Comparison of ENCODE assay signal across 12 cellular contexts in genomic region chr10:88926484-88927249, GRCh38. TPM values are rescaled to one million over a fixed set of nuclear protein-coding genes. Genes with fewer than 3 reads are reported as not detected.
DNase-seq lines count a peak whose midpoint lies in the region; ATAC-seq and TF ChIP-seq lines count a peak whose summit lies in the region.
"Had no signal": no experiment of that assay in that cellular context is flagged by ENCODE, and none has a peak within 500 bp of the region (broad histone marks: within the 10 kb centered on the region; RNA-seq: fewer than 3 reads in every experiment).

No MANE protein-coding gene starts in this region.

- H3K27me3 Mint-ChIP-seq in activated T-cell treated with anti-CD3 and anti-CD28 coated beads, Interleukin-2, amount 50 U/mL, for 4 hours (ENCODE audit: low read depth) = no peaks in the 10 kb centered on the region
- H3K27me3 Mint-ChIP-seq: natural killer cell treated with Interleukin-12 subunit alpha and Interleukin-12 subunit beta and Interleukin-15 and Interleukin-18, amount 100 ng/mL, for 72 hours; stimulated activated memory B cell treated with anti-CD40 and anti-IgM and Interleukin-4, amounts not matched to agents 10 μg/mL and 1 μg/mL and 100 μg/mL, for 72 hours had no signal

- dilution Hi-C loops in IMR-90 (cut with HindIII; ENCODE audit: low sequenced_read_pairs, unreplicated experiment) = no loop called here

- peaks cover 29% of the 10 kb centered on the region for H3K36me3 Mint-ChIP-seq in activated T-cell treated with anti-CD3 and anti-CD28 coated beads, Interleukin-2, amount 50 U/mL, for 4 hours (ENCODE audit: insufficient read depth)

- H4K91ac ChIP-seq in IMR-90 (ENCODE audit: insufficient read depth, low read depth, low read length) = peak overlapping the region; percentile 82; the same call in 1 of the 2 replicates

- H3K9me3 ChIP-seq in IMR-90 (ENCODE audit: control insufficient read depth, insufficient read depth, low read length) (no peaks in the 10 kb centered on the region), adipocyte (ENCODE audit: control insufficient read depth, low read length) (no peaks in the 10 kb centered on the region), right atrium auricular region (no peaks in the 10 kb centered on the region)

- WGBS in IMR-90 (ENCODE audit: extremely low coverage in 2 of 2, insufficient read length in 1 of 2), 2 experiments = no CpG with 5 or more reads among the region's 4 CpGs

- H3K4me3 Mint-ChIP-seq in activated T-cell treated with anti-CD3 and anti-CD28 coated beads, Interleukin-2, amount 50 U/mL, for 4 hours = no peak overlapping the region
- H3K4me3 Mint-ChIP-seq: natural killer cell treated with Interleukin-12 subunit alpha and Interleukin-12 subunit beta and Interleukin-15 and Interleukin-18, amount 100 ng/mL, for 72 hours; stimulated activated memory B cell treated with anti-CD40 and anti-IgM and Interleukin-4, amounts not matched to agents 10 μg/mL and 1 μg/mL and 100 μg/mL, for 72 hours had no signal

- H3K4me3 ChIP-seq in IMR-90 (ENCODE audit: insufficient read depth, low read depth, low read length) (no peak overlapping the region), adipocyte (ENCODE audit: low read length) (peak overlapping the region; percentile 72), right atrium auricular region (no peak overlapping the region)

- peak overlapping the region; percentile 94 for H2BK120ac ChIP-seq in IMR-90 (ENCODE audit: low read depth, low read length)

- TF ChIP-seq POLR2A in IMR-90 (IDR thresholded peaks at IDR 0.05; ENCODE audit: low read depth, low read length) = no peak

- no peak overlapping the region; the same call in 1 of the 2 replicates for H2AK5ac ChIP-seq in IMR-90 (ENCODE audit: low read depth, low read length)

- no peaks in the 10 kb centered on the region for H3K9me3 Mint-ChIP-seq in activated T-cell treated with anti-CD3 and anti-CD28 coated beads, Interleukin-2, amount 50 U/mL, for 4 hours
- H3K9me3 Mint-ChIP-seq: natural killer cell treated with Interleukin-12 subunit alpha and Interleukin-12 subunit beta and Interleukin-15 and Interleukin-18, amount 100 ng/mL, for 72 hours; stimulated activated memory B cell treated with anti-CD40 and anti-IgM and Interleukin-4, amounts not matched to agents 10 μg/mL and 1 μg/mL and 100 μg/mL, for 72 hours had no signal

- peak overlapping the region; percentile 96 for H3K56ac ChIP-seq in IMR-90 (ENCODE audit: extremely low read depth, insufficient read depth, low read length)

- H3K18ac ChIP-seq in IMR-90 (ENCODE audit: low read depth, low read length) = peak overlapping the region; percentile 87; the same call in 1 of the 2 replicates

- H3K27me3 ChIP-seq in IMR-90 (ENCODE audit: control insufficient read depth, insufficient read depth, low read length) = no peaks in the 10 kb centered on the region
- H3K27me3 ChIP-seq in adipocyte (replicated peaks; ENCODE audit: control insufficient read depth, insufficient read depth, low read length) = no peaks in the 10 kb centered on the region
- no peaks in the 10 kb centered on the region for H3K27me3 ChIP-seq in right atrium auricular region

- no peak overlapping the region; the same call in 1 of the 2 replicates for H3K9ac ChIP-seq in IMR-90 (ENCODE audit: low read depth, low read length)
- peak overlapping the region; percentile 63 for H3K9ac ChIP-seq in adipocyte (ENCODE audit: low read length)

- H3K9me1 ChIP-seq in IMR-90 (ENCODE audit: insufficient read depth, low read length) = peaks cover 9% of the 10 kb centered on the region

- H2BK15ac ChIP-seq in IMR-90 (ENCODE audit: low read depth, low read length) = peak overlapping the region; percentile 83; the same call in 1 of the 3 replicates

- TF ChIP-seq RAD21 in IMR-90 (IDR thresholded peaks at IDR 0.05; ENCODE audit: low read length) = no peak

- peak overlapping the region; percentile 73 to 87; a peak in 3 of 4 replicates for H4K8ac ChIP-seq in IMR-90 (ENCODE audit: low read depth in 2 of 2, low read length in 2 of 2)

- BruUV-seq in IMR-90 (replicated peaks; lab: Mats Ljungman, UMichigan) = no TSS peak

- CTCF ChIA-PET in IMR-90 (lab: Yijun Ruan, JAX) = interaction anchor here (1.0 kb wide), 1 partner anchor 90 kb away, joined by 4 read pairs; no protein-coding TSS in a partner anchor

- H3K14ac ChIP-seq in IMR-90 (replicated peaks; ENCODE audit: low read depth, low read length) = peak overlapping the region; percentile 95; the same call in 1 of the 2 replicates

- peak overlapping the region; percentile 98 for H3K23ac ChIP-seq in IMR-90 (ENCODE audit: low read depth, low read length)

- peak overlapping the region; percentile 94 for H2BK5ac ChIP-seq in IMR-90 (ENCODE audit: low read depth, low read length, poor library complexity, severe bottlenecking)

- H3K4me1 ChIP-seq in IMR-90 (ENCODE audit: control insufficient read depth, insufficient read depth, low read length) (peaks cover 21% of the 10 kb centered on the region), adipocyte (ENCODE audit: control insufficient read depth, insufficient read depth, low read length) (peaks cover 42% of the 10 kb centered on the region), right atrium auricular region (peaks cover 0 to 41% of the 10 kb centered on the region in 2 donors)

- H3K4ac ChIP-seq in IMR-90 (ENCODE audit: low read depth, low read length) = peak overlapping the region; percentile 97; the same call in 1 of the 2 replicates

- peak overlapping the region; percentile 57 for H3K4me2 ChIP-seq in IMR-90 (ENCODE audit: low read depth, low read length)

- POLR2A ChIA-PET in IMR-90 (lab: Charles Lee; ENCODE audit: unreplicated experiment) = no interaction called here

- no peak overlapping the region for H2AK9ac ChIP-seq in IMR-90 (replicated peaks; ENCODE audit: low read depth, low read length, poor library complexity)

- peak overlapping the region; percentile 91 for H2BK20ac ChIP-seq in IMR-90 (ENCODE audit: low read depth, low read length)

- peaks cover 1% of the 10 kb centered on the region for H3K4me1 Mint-ChIP-seq in activated T-cell treated with anti-CD3 and anti-CD28 coated beads, Interleukin-2, amount 50 U/mL, for 4 hours (ENCODE audit: low read depth)

- ATAC-seq in IMR-90 (ENCODE audit: low read depth) (peak; percentile 70), GM18867 (IDR thresholded peaks at IDR 0.05; ENCODE audit: unreplicated experiment) (no peak)
- no peak for ATAC-seq in activated T-cell treated with anti-CD3 and anti-CD28 coated beads, Interleukin-2, amount 50 U/mL, for 4 hours
- ATAC-seq: natural killer cell treated with Interleukin-12 subunit alpha and Interleukin-12 subunit beta and Interleukin-15 and Interleukin-18, amount 100 ng/mL, for 72 hours; stimulated activated memory B cell treated with anti-CD40 and anti-IgM and Interleukin-4, amounts not matched to agents 10 μg/mL and 1 μg/mL and 100 μg/mL, for 72 hours had no signal

- TF ChIP-seq CTCF in IMR-90 (conservative IDR thresholded peaks at IDR 0.05; ENCODE audit: low read depth, low read length) (no peak), right atrium auricular region (IDR thresholded peaks at IDR 0.05) (no peak)

- H3K27ac ChIP-seq in IMR-90 (ENCODE audit: insufficient read depth, low read length) (peak overlapping the region; percentile 100), right atrium auricular region (peak overlapping the region; percentile 57 to 68)

- H4K5ac ChIP-seq in IMR-90 (ENCODE audit: low read depth, low read length) = peak overlapping the region; percentile 61; the same call in 1 of the 2 replicates

- intact Hi-C loops in IMR-90 (cut with micrococcal nuclease) = loop anchor here (2.0 kb wide), 1 partner anchor 46 kb away; the partner anchor contains the start of gene STAMBPL1

- peak; percentile 96 for DNase-seq in IMR-90
- peak; percentile 88 for DNase-seq in adipocyte (ENCODE audit: low read depth)
- DNase-seq in right atrium auricular region (ENCODE audit: low spot score) = no peak
- peak; percentile 54 for DNase-seq in stromal cell of bone marrow (ENCODE audit: low read depth)
- DNase-seq in activated T-cell treated with anti-CD3 and anti-CD28 coated beads, Interleukin-2, amount 50 U/mL, for 4 hours = no peak
- no peak for DNase-seq in activated CD4-positive, alpha-beta T cell treated with anti-CD3 and anti-CD28 coated beads, Interleukin-2, amount 50 U/mL, for 48 hours
- DNase-seq: central memory CD4-positive, alpha-beta T cell; NCI-H1436 treated with DMSO at 0.1 percent for 48 hours; T-helper 9 cell had no signal

- in situ Hi-C loops in IMR-90 (cut with MboI; ENCODE audit: low sequenced_read_pairs) = no loop called here

- H3K36me3 ChIP-seq in IMR-90 (ENCODE audit: control insufficient read depth, insufficient read depth, low read length) (peaks cover 15% of the 10 kb centered on the region), adipocyte (ENCODE audit: control insufficient read depth, insufficient read depth, low read length, severe bottlenecking) (no peaks in the 10 kb centered on the region), right atrium auricular region (no peaks in the 10 kb centered on the region)

- no peak overlapping the region for H2AFZ ChIP-seq in IMR-90 (replicated peaks; ENCODE audit: low read length, poor library complexity)

- no peaks in the 10 kb centered on the region; the same call in 1 of the 2 replicates for H4K20me1 ChIP-seq in IMR-90 (ENCODE audit: insufficient read depth, low read length)

- peaks cover 12 to 45% of the 10 kb centered on the region in 2 experiments; a peak in 3 of 4 replicates for H3K79me1 ChIP-seq in IMR-90 (ENCODE audit: low read depth in 1 of 2, low read length in 2 of 2)

TF ChIP-seq in IMR-90, 13 proteins besides CTCF, POLR2A, EP300 and RAD21:
- TF ChIP-seq MAFK (IDR thresholded peaks at IDR 0.05; ENCODE audit: low read depth, low read length) = no peak
- peak; percentile 88 for TF ChIP-seq CEBPB (IDR thresholded peaks at IDR 0.05; ENCODE audit: low read depth, low read length)

RNA-seq across cellular contexts. Expression of gene ACTA2, which starts 25.9 kb away (rescaled TPM):
- total RNA-seq in IMR-90 (2012; rRNA removed) (757 and 978 TPM in 2 replicates), right atrium auricular region (1,000 to 10,000 TPM in 1 of 2 donors, 100 to 1,000 TPM in 1; 934 to 1,936 TPM)
- 1,117 and 1,235 TPM in 2 replicates for polyA plus RNA-seq in IMR-90 (2012; rRNA removed)
- polyA plus RNA-seq in IMR-90 (2012; cell fraction: cytosol; rRNA removed) = 948 and 1,147 TPM in 2 replicates
- 396 and 625 TPM in 2 replicates for polyA plus RNA-seq in IMR-90 (2012; cell fraction: nucleus; rRNA removed; ENCODE audit: low replicate concordance)
- 1 to 10 TPM; 2.6 to 4.1 (median 2.6) TPM for total RNA-seq in activated T-cell treated with anti-CD3 and anti-CD28 coated beads, Interleukin-2, amount 50 U/mL, for 4 hours

RNA-seq across cellular contexts. Expression of gene STAMBPL1, which starts 46.6 kb away (rescaled TPM):
- total RNA-seq in IMR-90 (2012; rRNA removed) (28.1 and 32.8 TPM in 2 replicates), right atrium auricular region (10 to 100 TPM in 1 of 2 donors, 1 to 10 TPM in 1; 8.8 to 13.8 TPM)
- 26.8 and 30.6 TPM in 2 replicates for polyA plus RNA-seq in IMR-90 (2012; rRNA removed)
- 10.8 and 17.7 TPM in 2 replicates for polyA plus RNA-seq in IMR-90 (2012; cell fraction: cytosol; rRNA removed)
- 41.6 and 41.8 TPM in 2 replicates for polyA plus RNA-seq in IMR-90 (2012; cell fraction: nucleus; rRNA removed; ENCODE audit: low replicate concordance)
- total RNA-seq in activated T-cell treated with anti-CD3 and anti-CD28 coated beads, Interleukin-2, amount 50 U/mL, for 4 hours = 10 to 100 TPM; 15.1 to 24.7 (median 19.4) TPM

Comparison
In these comparisons a context has a peak if more than half of its experiments do, and no peak if none do; other contexts are left out.
1. DNase-seq: peak in IMR-90 (single experiment), adipocyte (single experiment) and stromal cell of bone marrow (single experiment); none in right atrium auricular region (single experiment), activated T-cell treated with anti-CD3 and anti-CD28 coated beads, Interleukin-2, amount 50 U/mL, for 4 hours (single experiment) and activated CD4-positive, alpha-beta T cell treated with anti-CD3 and anti-CD28 coated beads, Interleukin-2, amount 50 U/mL, for 48 hours (0 of 2).
2. RNA of gene ACTA2, which starts 25.9 kb away (total RNA-seq): 934 to 1,936 TPM in right atrium auricular region and 757 to 978 TPM in IMR-90; 2.6 to 4.1 TPM in activated T-cell treated with anti-CD3 and anti-CD28 coated beads, Interleukin-2, amount 50 U/mL, for 4 hours; every median in the first group is over 100 times any median in the second.